ENCODE assay signal across 22 cellular contexts in genomic region chr7:4188646-4189045, GRCh38.
DNase-seq lines count a peak whose midpoint lies in the region; FAIRE-seq and TF ChIP-seq lines count a peak whose summit lies in the region.
"Had no signal": no experiment of that assay in that cellular context is flagged by ENCODE, and none has a peak within 500 bp of the region (broad histone marks: within the 10 kb centered on the region; RNA-seq: fewer than 3 reads in every experiment).

No MANE protein-coding gene starts in this region.

- peak overlapping the region in 1 of 5 donors; percentile 27 for H3K4me3 ChIP-seq in subcutaneous abdominal adipose tissue (ENCODE audit: low read depth in 1 of 5, low read length in 5 of 5)
- H3K4me3 ChIP-seq: adrenal gland, colonic mucosa, suprapubic skin had no signal

- H3K36me3 ChIP-seq in subcutaneous abdominal adipose tissue (ENCODE audit: control insufficient read depth in 5 of 5, insufficient read depth in 5 of 5, low read length in 5 of 5) = no peaks in the 10 kb centered on the region
- H3K36me3 ChIP-seq: adrenal gland, colonic mucosa, esophagus squamous epithelium, gastrocnemius medialis, pancreas, suprapubic skin had no signal

- H3K36me3 Mint-ChIP-seq in glutamatergic neuron (ENCODE audit: unreplicated experiment) (peaks cover 4% of the 10 kb centered on the region), nephron (ENCODE audit: low read depth) (no peaks in the 10 kb centered on the region)
- H3K36me3 Mint-ChIP-seq: memory B cell, natural killer cell had no signal

- peaks cover 14% of the 10 kb centered on the region for H3K27me3 Mint-ChIP-seq in glutamatergic neuron (ENCODE audit: unreplicated experiment)
- no peaks in the 10 kb centered on the region for H3K27me3 Mint-ChIP-seq in nephron (ENCODE audit: low read depth)
- H3K27me3 Mint-ChIP-seq: effector memory CD8-positive, alpha-beta T cell had no signal

- no peak for TF ChIP-seq CTCF in VCaP (conservative IDR thresholded peaks at IDR 0.05)
- TF ChIP-seq CTCF in glutamatergic neuron (IDR thresholded peaks at IDR 0.05; ENCODE audit: partially characterized antibody, unreplicated experiment) = no peak
- no peak for TF ChIP-seq CTCF in nephron (IDR thresholded peaks at IDR 0.05; ENCODE audit: unreplicated experiment in 3 of 3)

- peaks cover 0 to 7% (median 4%) of the 10 kb centered on the region in 5 donors for H3K4me1 ChIP-seq in subcutaneous abdominal adipose tissue (ENCODE audit: control insufficient read depth in 5 of 5, insufficient read depth in 5 of 5, low read length in 5 of 5)
- H3K4me1 ChIP-seq: adrenal gland, colonic mucosa had no signal

- FAIRE-seq in HTR-8/SVneo (lab: Jason Lieb, UNC) = no peak
- FAIRE-seq: GM12891, pancreas had no signal

- DNase-seq in glutamatergic neuron (no peak), activated gamma-delta T cell (lab: John Stamatoyannopoulos, UW) (no peak), DMS153 treated with DMSO at 0.1 percent for 48 hours (lab: John Stamatoyannopoulos, UW; ENCODE audit: unreplicated experiment) (no peak), HTR-8/SVneo (ENCODE audit: insufficient read length, low spot score) (no peak)
- DNase-seq: activated CD4-positive, alpha-beta T cell treated with anti-CD3 and anti-CD28 coated beads for 48 hours; activated naive CD4-positive, alpha-beta T cell; activated T-cell treated with anti-CD3 and anti-CD28 coated beads, Interleukin-2, amount 50 U/mL, for 4 hours; effector memory CD8-positive, alpha-beta T cell; esophagus squamous epithelium; natural killer cell; NCI-H1048; NCI-H524 had no signal

- H3K27ac Mint-ChIP-seq in glutamatergic neuron (ENCODE audit: unreplicated experiment) = peak overlapping the region; percentile 90
- peak overlapping the region in 2 of 3 experiments; percentile 49 to 61 for H3K27ac Mint-ChIP-seq in nephron
- H3K27ac Mint-ChIP-seq: effector memory CD8-positive, alpha-beta T cell; memory B cell; natural killer cell had no signal

- no peaks in the 10 kb centered on the region for H3K9me3 ChIP-seq in subcutaneous abdominal adipose tissue (ENCODE audit: control insufficient read depth in 5 of 5, low read length in 5 of 5)
- H3K9me3 ChIP-seq: adrenal gland, colonic mucosa, esophagus squamous epithelium, gastrocnemius medialis, pancreas, suprapubic skin had no signal

- no peak overlapping the region for H3K9ac ChIP-seq in subcutaneous abdominal adipose tissue (ENCODE audit: low read length in 5 of 5)

- H3K27ac ChIP-seq in VCaP = peak overlapping the region; percentile 61
- peak overlapping the region; percentile 29 for H3K27ac ChIP-seq in subcutaneous abdominal adipose tissue (ENCODE audit: low read depth, low read length)
- H3K27ac ChIP-seq: adrenal gland, colonic mucosa, gastrocnemius medialis had no signal

- H3K4me1 Mint-ChIP-seq in glutamatergic neuron (ENCODE audit: low read depth, unreplicated experiment) (peaks cover 31% of the 10 kb centered on the region), nephron (peaks cover 20% of the 10 kb centered on the region)
- H3K4me1 Mint-ChIP-seq: memory B cell, natural killer cell had no signal

- H3K27me3 ChIP-seq in subcutaneous abdominal adipose tissue (ENCODE audit: control insufficient read depth in 5 of 5, insufficient read depth in 4 of 5, low read length in 5 of 5) = no peaks in the 10 kb centered on the region
- H3K27me3 ChIP-seq: adrenal gland, colonic mucosa, esophagus squamous epithelium, gastrocnemius medialis, pancreas, suprapubic skin had no signal

- H3K9me3 Mint-ChIP-seq in glutamatergic neuron (ENCODE audit: unreplicated experiment) = peaks cover 27% of the 10 kb centered on the region
- no peaks in the 10 kb centered on the region for H3K9me3 Mint-ChIP-seq in nephron
- H3K9me3 Mint-ChIP-seq: activated T-cell treated with anti-CD3 and anti-CD28 coated beads, Interleukin-2, amount 50 U/mL, for 4 hours; memory B cell; natural killer cell had no signal

- H3K4me3 Mint-ChIP-seq in glutamatergic neuron (ENCODE audit: unreplicated experiment) = no peak overlapping the region
- no peak overlapping the region for H3K4me3 Mint-ChIP-seq in nephron
- H3K4me3 Mint-ChIP-seq: activated T-cell treated with anti-CD3 and anti-CD28 coated beads, Interleukin-2, amount 50 U/mL, for 4 hours; effector memory CD8-positive, alpha-beta T cell; memory B cell; natural killer cell had no signal
